ENCODE assay signal across 25 cellular contexts in genomic region chr18:79795446-79795845, GRCh38. TPM values are rescaled to one million over a fixed set of nuclear protein-coding genes. Genes with fewer than 3 reads are reported as not detected.
DNase-seq lines count a peak whose midpoint lies in the region; ATAC-seq, FAIRE-seq and TF ChIP-seq lines count a peak whose summit lies in the region.
"Had no signal": no experiment of that assay in that cellular context is flagged by ENCODE, and none has a peak within 500 bp of the region (broad histone marks: within the 10 kb centered on the region; RNA-seq: fewer than 3 reads in every experiment).

No MANE protein-coding gene starts in this region.

- TF ChIP-seq CTCF in D721Med (IDR thresholded peaks at IDR 0.05; ENCODE audit: insufficient read depth, missing control alignments) (no peak), bronchial epithelial cell (IDR thresholded peaks at IDR 0.05; ENCODE audit: insufficient read depth, low read length, severe bottlenecking) (no peak), kidney (IDR thresholded peaks at IDR 0.05; ENCODE audit: borderline replicate concordance, extremely low read depth, insufficient read depth) (no peak), MM.1S (IDR thresholded peaks at IDR 0.05; ENCODE audit: low read length) (no peak)

- H3K79me2 ChIP-seq in MM.1S (ENCODE audit: low read length) = no peaks in the 10 kb centered on the region

- intact Hi-C loops in kidney (cut with DNase I) = no loop called here

- H2AFZ ChIP-seq in MM.1S (ENCODE audit: low read length) = no peak overlapping the region

- no peaks in the 10 kb centered on the region for H3K9me3 Mint-ChIP-seq in activated naive CD8-positive, alpha-beta T cell treated with anti-CD3 and anti-CD28 coated beads, Interleukin-2, amount 50 U/mL, for 24 hours

- no peak overlapping the region for H3K4me3 Mint-ChIP-seq in activated naive CD8-positive, alpha-beta T cell treated with anti-CD3 and anti-CD28 coated beads, Interleukin-2, amount 50 U/mL, for 24 hours
- H3K4me3 Mint-ChIP-seq: CD8-positive, alpha-beta memory T cell had no signal

- H3K27ac ChIP-seq in kidney (ENCODE audit: low read depth in 2 of 2, low read length in 2 of 2) = no peak overlapping the region
- H3K27ac ChIP-seq in MM.1S (ENCODE audit: low read length) = no peak overlapping the region
- H3K27ac ChIP-seq: A549, SJCRH30 had no signal

- no peak for DNase-seq in D721Med (ENCODE audit: insufficient read length, low spot score)
- DNase-seq in bronchial epithelial cell (ENCODE audit: low read depth) = no peak
- DNase-seq in kidney = peak; percentile 40
- peak; percentile 44 for DNase-seq in urothelium cell line (ENCODE audit: low spot score)
- no peak for DNase-seq in MM.1S
- DNase-seq in activated naive CD8-positive, alpha-beta T cell treated with anti-CD3 and anti-CD28 coated beads, Interleukin-2, amount 50 U/mL, for 24 hours = no peak
- DNase-seq: Calu3, HCEC 1CT, Karpas-422, MV-4-11, NCI-H1105, NCI-H146, NCI-H1930, NCI-H2107, NCI-H446, NCI-H524 treated with DMSO at 0.1 percent for 48 hours, NCI-H774, PC-3, SJCRH30 had no signal

- H3K36me3 ChIP-seq in bronchial epithelial cell (ENCODE audit: control insufficient read depth, insufficient read depth, low read length) (no peaks in the 10 kb centered on the region), kidney (ENCODE audit: control insufficient read depth in 1 of 2, insufficient read depth in 2 of 2, low read length in 2 of 2) (no peaks in the 10 kb centered on the region), MM.1S (replicated peaks; ENCODE audit: insufficient read depth, low read length) (no peaks in the 10 kb centered on the region)
- H3K36me3 ChIP-seq: SJCRH30 had no signal

- no peak overlapping the region for H3K4me2 ChIP-seq in MM.1S (ENCODE audit: low read depth, low read length)
- H3K4me2 ChIP-seq: A549 had no signal

- H3K27me3 Mint-ChIP-seq in activated naive CD8-positive, alpha-beta T cell treated with anti-CD3 and anti-CD28 coated beads, Interleukin-2, amount 50 U/mL, for 24 hours = peaks cover 69% of the 10 kb centered on the region

- H3K4me1 Mint-ChIP-seq in activated naive CD8-positive, alpha-beta T cell treated with anti-CD3 and anti-CD28 coated beads, Interleukin-2, amount 50 U/mL, for 24 hours = peaks cover 34% of the 10 kb centered on the region

- H3K4me1 ChIP-seq in kidney (ENCODE audit: control insufficient read depth in 1 of 2, insufficient read depth in 1 of 2, low read depth in 1 of 2, low read length in 2 of 2) (peaks cover 0 to 5% of the 10 kb centered on the region in 2 donors), MM.1S (ENCODE audit: low read length) (no peaks in the 10 kb centered on the region)

- H3F3A ChIP-seq in MM.1S (ENCODE audit: insufficient read depth, low read length) = no peaks in the 10 kb centered on the region

- H3K27me3 ChIP-seq in bronchial epithelial cell (ENCODE audit: control insufficient read depth, insufficient read depth, low read length) (peaks cover 27% of the 10 kb centered on the region), MM.1S (replicated peaks; ENCODE audit: insufficient read depth, low read length) (no peaks in the 10 kb centered on the region)
- H3K27me3 ChIP-seq: SJCRH30 had no signal

- peaks cover 2% of the 10 kb centered on the region for H3K36me3 Mint-ChIP-seq in activated naive CD8-positive, alpha-beta T cell treated with anti-CD3 and anti-CD28 coated beads, Interleukin-2, amount 50 U/mL, for 24 hours (ENCODE audit: low read depth)

- peak; percentile 95 for FAIRE-seq in D721Med (lab: Jason Lieb, UNC)
- FAIRE-seq in bronchial epithelial cell (lab: Jason Lieb, UNC) = peak; percentile 95
- FAIRE-seq in kidney (lab: Jason Lieb, UNC) = no peak
- peak; percentile 91 for FAIRE-seq in urothelium cell line (lab: Jason Lieb, UNC)
- FAIRE-seq: A549, H1 had no signal

- no peaks in the 10 kb centered on the region for H3K9me2 ChIP-seq in MM.1S (replicated peaks; ENCODE audit: insufficient read depth, low read length)

- H3K9ac ChIP-seq in kidney (ENCODE audit: low read length in 2 of 2) = no peak overlapping the region
- H3K9ac ChIP-seq in MM.1S (ENCODE audit: low read length) = no peak overlapping the region

- no peaks in the 10 kb centered on the region for H4K20me1 ChIP-seq in MM.1S (ENCODE audit: insufficient read depth, low read length)

- H3K4me3 ChIP-seq in bronchial epithelial cell (ENCODE audit: low read depth, low read length) = no peak overlapping the region
- no peak overlapping the region for H3K4me3 ChIP-seq in kidney (ENCODE audit: low read length in 2 of 2)
- H3K4me3 ChIP-seq in MM.1S (ENCODE audit: low read length) = no peak overlapping the region
- H3K4me3 ChIP-seq: A549, SJCRH30 had no signal

- H3K27ac Mint-ChIP-seq in activated naive CD8-positive, alpha-beta T cell treated with anti-CD3 and anti-CD28 coated beads, Interleukin-2, amount 50 U/mL, for 24 hours = no peak overlapping the region
- H3K27ac Mint-ChIP-seq: CD8-positive, alpha-beta memory T cell had no signal

- no peaks in the 10 kb centered on the region for H3K9me3 ChIP-seq in kidney (ENCODE audit: control insufficient read depth in 1 of 2, low read length in 2 of 2)
- H3K9me3 ChIP-seq in MM.1S (replicated peaks; ENCODE audit: insufficient read depth, low read length) = no peaks in the 10 kb centered on the region
- H3K9me3 ChIP-seq: A549, SJCRH30 had no signal

- no peak for ATAC-seq in HG02642 (IDR thresholded peaks at IDR 0.05; ENCODE audit: poor library complexity, unreplicated experiment)
- no peak for ATAC-seq in activated naive CD8-positive, alpha-beta T cell treated with anti-CD3 and anti-CD28 coated beads, Interleukin-2, amount 50 U/mL, for 24 hours
- ATAC-seq: A549, PC-3, Right ventricle myocardium inferior had no signal

RNA-seq across cellular contexts. Expression of gene KCNG2, which starts 2.3 kb away (rescaled TPM):
- total RNA-seq in bronchial epithelial cell (not detected in 2 replicates), kidney (0.76 TPM)
- not detected for polyA plus RNA-seq in kidney (ENCODE audit: insufficient read depth, low read depth, low replicate concordance)
- total RNA-seq: Calu3; CD8-positive, alpha-beta memory T cell; PC-3; Right ventricle myocardium inferior; SJCRH30 had no signal
- polyA plus RNA-seq: A549; CD14-positive monocyte; CD8-positive, alpha-beta memory T cell had no signal

Comparison
In these comparisons a context has a peak if more than half of its experiments do, and no peak if none do; other contexts are left out.
1. DNase-seq: peak in kidney (single experiment) and urothelium cell line (single experiment); none in D721Med (single experiment), bronchial epithelial cell (single experiment), MM.1S (single experiment) and activated naive CD8-positive, alpha-beta T cell treated with anti-CD3 and anti-CD28 coated beads, Interleukin-2, amount 50 U/mL, for 24 hours (single experiment).